ENCODE assay signal across 25 cellular contexts in the genomic region with DNA sequence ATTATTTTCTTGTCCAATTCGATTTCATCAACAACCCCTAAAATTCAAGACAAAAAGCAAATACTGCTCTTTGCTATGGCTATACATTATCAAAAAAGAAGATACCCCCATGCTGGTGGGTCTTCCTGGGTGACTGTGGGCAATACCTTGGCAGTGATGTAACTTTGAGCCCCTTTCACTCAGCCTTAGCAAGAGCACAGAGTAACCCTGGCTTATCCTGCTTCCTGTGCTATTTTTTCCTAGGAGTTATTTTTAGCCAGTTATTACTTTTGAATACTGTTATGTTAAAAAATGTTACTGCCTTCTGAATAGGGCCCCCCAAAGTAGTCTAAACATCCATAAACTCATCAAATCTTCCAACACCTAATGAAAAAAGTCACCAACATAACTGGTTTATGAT.
"Had no signal": no experiment of that assay in that cellular context is flagged by ENCODE, and none has a peak within 500 bp of the region (broad histone marks: within the 10 kb centered on the region; RNA-seq: fewer than 3 reads in every experiment).

No MANE protein-coding gene starts in this region.

- H3K9me3 Mint-ChIP-seq: activated CD4-positive, alpha-beta memory T cell treated with anti-CD3 and anti-CD28 coated beads for 36 hours; activated CD4-positive, alpha-beta T cell treated with anti-CD3 and anti-CD28 coated beads, Interleukin-2, amount 10 ng/mL, durations not matched to agents 7 days and 5 days; activated naive CD4-positive, alpha-beta T cell treated with anti-CD3 and anti-CD28 coated beads, Interleukin-2, amount 10 ng/mL, durations not matched to agents 7 days and 5 days; activated naive CD8-positive, alpha-beta T cell treated with anti-CD3 and anti-CD28 coated beads for 36 hours; activated T-helper 17 cell treated with anti-CD3 and anti-CD28 coated beads, Interleukin-2, amount 50 U/mL, for 72 hours had no signal

- H3K27ac Mint-ChIP-seq: activated CD4-positive, alpha-beta memory T cell treated with anti-CD3 and anti-CD28 coated beads for 36 hours; activated CD4-positive, alpha-beta T cell treated with anti-CD3 and anti-CD28 coated beads, Interleukin-2, amount 10 ng/mL, durations not matched to agents 7 days and 5 days; activated naive CD4-positive, alpha-beta T cell treated with anti-CD3 and anti-CD28 coated beads, Interleukin-2, amount 10 ng/mL, durations not matched to agents 7 days and 5 days; activated naive CD8-positive, alpha-beta T cell treated with anti-CD3 and anti-CD28 coated beads for 36 hours; activated T-helper 17 cell treated with anti-CD3 and anti-CD28 coated beads, Interleukin-2, amount 50 U/mL, for 72 hours had no signal

- H3K4me1 ChIP-seq: adrenal gland, breast epithelium, Peyer's patch had no signal

- H3K4me3 Mint-ChIP-seq: activated CD4-positive, alpha-beta memory T cell treated with anti-CD3 and anti-CD28 coated beads for 36 hours; activated CD4-positive, alpha-beta T cell treated with anti-CD3 and anti-CD28 coated beads, Interleukin-2, amount 10 ng/mL, durations not matched to agents 7 days and 5 days; activated naive CD4-positive, alpha-beta T cell treated with anti-CD3 and anti-CD28 coated beads, Interleukin-2, amount 10 ng/mL, durations not matched to agents 7 days and 5 days; activated naive CD8-positive, alpha-beta T cell treated with anti-CD3 and anti-CD28 coated beads for 36 hours; activated T-helper 17 cell treated with anti-CD3 and anti-CD28 coated beads, Interleukin-2, amount 50 U/mL, for 72 hours had no signal

- H3K36me3 ChIP-seq: adrenal gland, breast epithelium, Peyer's patch had no signal

- H3K27me3 Mint-ChIP-seq: activated naive CD4-positive, alpha-beta T cell treated with anti-CD3 and anti-CD28 coated beads, Interleukin-2, amount 10 ng/mL, durations not matched to agents 7 days and 5 days had no signal

- H3K27me3 ChIP-seq: adrenal gland, breast epithelium, Peyer's patch had no signal

- H3K36me3 Mint-ChIP-seq: activated CD4-positive, alpha-beta memory T cell treated with anti-CD3 and anti-CD28 coated beads for 36 hours; activated naive CD4-positive, alpha-beta T cell treated with anti-CD3 and anti-CD28 coated beads, Interleukin-2, amount 10 ng/mL, durations not matched to agents 7 days and 5 days; activated naive CD8-positive, alpha-beta T cell treated with anti-CD3 and anti-CD28 coated beads for 36 hours had no signal

- H3K4me1 Mint-ChIP-seq: activated CD4-positive, alpha-beta T cell treated with anti-CD3 and anti-CD28 coated beads, Interleukin-2, amount 10 ng/mL, durations not matched to agents 7 days and 5 days; activated naive CD4-positive, alpha-beta T cell treated with anti-CD3 and anti-CD28 coated beads, Interleukin-2, amount 10 ng/mL, durations not matched to agents 7 days and 5 days; activated naive CD8-positive, alpha-beta T cell treated with anti-CD3 and anti-CD28 coated beads for 36 hours; activated T-helper 17 cell treated with anti-CD3 and anti-CD28 coated beads, Interleukin-2, amount 50 U/mL, for 72 hours had no signal

- H3K27ac ChIP-seq: adrenal gland, breast epithelium, Peyer's patch, RWPE1, VCaP had no signal

- ATAC-seq: activated T-helper 17 cell treated with anti-CD3 and anti-CD28 coated beads, Interleukin-2, amount 50 U/mL, for 72 hours had no signal

- H3K9me3 ChIP-seq: adrenal gland, breast epithelium, Peyer's patch had no signal

- DNase-seq: activated CD4-positive, alpha-beta memory T cell treated with anti-CD3 and anti-CD28 coated beads for 36 hours; activated CD4-positive, alpha-beta T cell treated with anti-CD3 and anti-CD28 coated beads, Interleukin-2, amount 10 ng/mL, durations not matched to agents 7 days and 5 days; activated CD4-positive, CD25-positive, alpha-beta regulatory T cell; activated gamma-delta T cell; activated naive CD4-positive, alpha-beta T cell treated with anti-CD3 and anti-CD28 coated beads, Interleukin-2, amount 10 ng/mL, durations not matched to agents 7 days and 5 days; activated naive CD8-positive, alpha-beta T cell treated with anti-CD3 and anti-CD28 coated beads for 36 hours; activated T-cell treated with anti-CD3 and anti-CD28 coated beads for 4 hours; activated T-cell treated with anti-CD3 and anti-CD28 coated beads, Interleukin-2, amount 50 U/mL, for 48 hours; adrenal gland; anterior cingulate cortex; Kasumi-1; KBM-7; NCI-H1105 treated with DMSO at 0.1 percent for 48 hours; NCI-H1436 treated with DMSO at 0.1 percent for 48 hours; NCI-H187; NCI-H2081; NCI-H446; NCI-H524; Peyer's patch; SHP77 treated with DMSO at 0.1 percent for 48 hours; T-helper 1 cell had no signal

- H3K4me3 ChIP-seq: adrenal gland, breast epithelium, Peyer's patch had no signal
